Comparison of ENCODE assay signal across 20 cellular contexts in genomic region chr6:157685596-157686280, GRCh38.
"Had no signal": no experiment of that assay in that cellular context is flagged by ENCODE, and none has a peak within 500 bp of the region (broad histone marks: within the 10 kb centered on the region; RNA-seq: fewer than 3 reads in every experiment).

No MANE protein-coding gene starts in this region.

- H3K9me3 ChIP-seq: right atrium auricular region, stomach, thoracic aorta, transverse colon had no signal

- H3K4me1 ChIP-seq: foreskin keratinocyte had no signal

- H3K27ac ChIP-seq: coronary artery, foreskin keratinocyte, right atrium auricular region, stomach, thoracic aorta, transverse colon had no signal

- H3K4me3 ChIP-seq: coronary artery, right atrium auricular region, stomach, thoracic aorta, transverse colon had no signal

- ATAC-seq: foreskin keratinocyte; left colon; left ventricle myocardium superior; naive thymus-derived CD4-positive, alpha-beta T cell had no signal

- DNase-seq: effector CD4-positive, alpha-beta T cell; endodermal cell; erythroblast; foreskin keratinocyte; left colon; left ventricle myocardium superior; mesendoderm; naive thymus-derived CD4-positive, alpha-beta T cell; nephron progenitor cell; posterior cingulate gyrus; small intestine; stimulated activated CD4-positive, alpha-beta T cell treated with anti-CD3 and anti-CD28 coated beads, Interleukin-12 subunit alpha, Interleukin-12 subunit beta, amount 100 ng/mL, for 4 hours; stimulated activated naive CD4-positive, alpha-beta T cell; stomach; substantia nigra; transverse colon had no signal

- FAIRE-seq: endothelial cell of umbilical vein, small intestine had no signal

- H3K27me3 ChIP-seq: right atrium auricular region, transverse colon had no signal

- H3K36me3 ChIP-seq: right atrium auricular region, stomach, thoracic aorta, transverse colon had no signal
